8 cellular contexts compared by ENCODE assay signal in genomic region chr6:158475344-158476302, GRCh38.
DNase-seq lines count a peak whose midpoint lies in the region; ATAC-seq and TF ChIP-seq lines count a peak whose summit lies in the region.

No MANE protein-coding gene starts in this region.

- H3K27ac Mint-ChIP-seq in endodermal cell = peak overlapping the region; percentile 70
- H3K27ac Mint-ChIP-seq in stimulated activated memory B cell treated with anti-CD40 and anti-IgM and Interleukin-4, amounts not matched to agents 10 μg/mL and 1 μg/mL and 100 μg/mL, for 72 hours = peak overlapping the region; percentile 84

- H3K4me3 ChIP-seq in endodermal cell (ENCODE audit: low read length) = no peak overlapping the region

- H3K27me3 ChIP-seq in endodermal cell (ENCODE audit: control insufficient read depth, insufficient read depth, low read length, poor library complexity, severe bottlenecking) = no peaks in the 10 kb centered on the region

- H3K36me3 Mint-ChIP-seq in endodermal cell (ENCODE audit: low read depth) = peaks cover 55% of the 10 kb centered on the region
- H3K36me3 Mint-ChIP-seq in stimulated activated memory B cell treated with anti-CD40 and anti-IgM and Interleukin-4, amounts not matched to agents 10 μg/mL and 1 μg/mL and 100 μg/mL, for 72 hours = peaks cover 46% of the 10 kb centered on the region

- peaks cover 61% of the 10 kb centered on the region for H3K36me3 ChIP-seq in endodermal cell (ENCODE audit: control insufficient read depth, insufficient read depth, low read length)

- TF ChIP-seq CTCF in endodermal cell (conservative IDR thresholded peaks at IDR 0.05) = no peak

- peak; percentile 96 for DNase-seq in DMS153 treated with DMSO at 0.1 percent for 48 hours (lab: John Stamatoyannopoulos, UW; ENCODE audit: unreplicated experiment)
- DNase-seq in NCI-H524 treated with DMSO at 0.1 percent for 48 hours (lab: John Stamatoyannopoulos, UW) = peak; percentile 86
- DNase-seq in endodermal cell = no peak
- DNase-seq in activated CD4-positive, CD25-positive, alpha-beta regulatory T cell treated with anti-CD3 and anti-CD28 coated beads, Interleukin-2, amount 50 U/mL, for 72 hours = no peak
- no peak for DNase-seq in medulla oblongata (ENCODE audit: extremely low spot score)

- no peak overlapping the region for H3K4me3 Mint-ChIP-seq in endodermal cell
- peak overlapping the region; percentile 55 for H3K4me3 Mint-ChIP-seq in stimulated activated memory B cell treated with anti-CD40 and anti-IgM and Interleukin-4, amounts not matched to agents 10 μg/mL and 1 μg/mL and 100 μg/mL, for 72 hours

- peaks cover 6% of the 10 kb centered on the region for H3K9me3 ChIP-seq in endodermal cell (ENCODE audit: control insufficient read depth, low read length)

- 75 to 83% methylated on average over 12 to 15 of the region's 15 CpGs for WGBS in endodermal cell (ENCODE audit: insufficient coverage in 1 of 2, insufficient read length in 1 of 2), 2 experiments

- no peaks in the 10 kb centered on the region for H3K9me3 Mint-ChIP-seq in endodermal cell
- H3K9me3 Mint-ChIP-seq in stimulated activated memory B cell treated with anti-CD40 and anti-IgM and Interleukin-4, amounts not matched to agents 10 μg/mL and 1 μg/mL and 100 μg/mL, for 72 hours = no peaks in the 10 kb centered on the region

- peaks cover 25% of the 10 kb centered on the region for H3K4me1 Mint-ChIP-seq in endodermal cell
- H3K4me1 Mint-ChIP-seq in stimulated activated memory B cell treated with anti-CD40 and anti-IgM and Interleukin-4, amounts not matched to agents 10 μg/mL and 1 μg/mL and 100 μg/mL, for 72 hours = peaks cover 46% of the 10 kb centered on the region

- H3K27ac ChIP-seq in endodermal cell (ENCODE audit: low read depth, low read length) = peak overlapping the region; percentile 57

- peak; percentile 74 for ATAC-seq in GM19438 (IDR thresholded peaks at IDR 0.05; ENCODE audit: low read depth, unreplicated experiment)
- peak; percentile 76 for ATAC-seq in HG03280 (IDR thresholded peaks at IDR 0.05; ENCODE audit: unreplicated experiment)
- ATAC-seq in stimulated activated memory B cell treated with anti-CD40 and anti-IgM and Interleukin-4, amounts not matched to agents 10 μg/mL and 1 μg/mL and 100 μg/mL, for 72 hours = peak; percentile 91

- peak overlapping the region; percentile 41 for H3K9ac ChIP-seq in endodermal cell (ENCODE audit: extremely low read depth, low read length, poor library complexity, severe bottlenecking)

- peaks cover 16% of the 10 kb centered on the region for H3K4me1 ChIP-seq in endodermal cell (ENCODE audit: control insufficient read depth, insufficient read depth, low read length)

- H3K27me3 Mint-ChIP-seq in endodermal cell (ENCODE audit: insufficient read depth) = peaks cover 40% of the 10 kb centered on the region
- H3K27me3 Mint-ChIP-seq in stimulated activated memory B cell treated with anti-CD40 and anti-IgM and Interleukin-4, amounts not matched to agents 10 μg/mL and 1 μg/mL and 100 μg/mL, for 72 hours = no peaks in the 10 kb centered on the region

Comparison
In these comparisons a context has a peak if more than half of its experiments do, and no peak if none do; other contexts are left out.
1. DNase-seq: peak in DMS153 treated with DMSO at 0.1 percent for 48 hours (single experiment) and NCI-H524 treated with DMSO at 0.1 percent for 48 hours (single experiment); none in endodermal cell (single experiment), activated CD4-positive, CD25-positive, alpha-beta regulatory T cell treated with anti-CD3 and anti-CD28 coated beads, Interleukin-2, amount 50 U/mL, for 72 hours (single experiment) and medulla oblongata (single experiment).
2. Peak in every context shown above with its lines, with median percentiles within 50 percentile points of each other: ATAC-seq.